1 cellular context compared by ENCODE assay signal in genomic region chr6:33365232-33365971, GRCh38. TPM values are rescaled to one million over a fixed set of nuclear protein-coding genes. Genes with fewer than 3 reads are reported as not detected.
"Had no signal": no experiment of that assay in that cellular context is flagged by ENCODE, and none has a peak within 500 bp of the region (broad histone marks: within the 10 kb centered on the region; RNA-seq: fewer than 3 reads in every experiment).

No MANE protein-coding gene starts in this region.

RNA-seq across cellular contexts. Expression of gene KIFC1, which starts 26.2 kb away (rescaled TPM):
- total RNA-seq: ascending aorta had no signal
